1 cellular context compared by ENCODE assay signal in genomic region chr16:13919683-13920509, GRCh38.
TF ChIP-seq lines count a peak whose summit lies in the region.

ERCC4 (plus strand) TSS chr16:13920154; CDS start chr16:13920166, 12 bp downstream.

TF ChIP-seq in K562, 482 proteins besides CTCF, POLR2A, EP300 and RAD21 (continued from another document and continues in another):
- TF ChIP-seq ZNF318 (IDR thresholded peaks at IDR 0.05; ENCODE audit: borderline replicate concordance in 1 of 2, low read depth in 1 of 2) (no peak), ZNF507 (tag; conservative IDR thresholded peaks at IDR 0.05) (no peak), CREB1 (IDR thresholded peaks at IDR 0.05) (no peak), CREB1 (CRISPR knock-in tag; IDR thresholded peaks at IDR 0.05) (no peak; the same call in 1 of the 2 replicates), NR0B1 (IDR thresholded peaks at IDR 0.05; ENCODE audit: partially characterized antibody) (no peak), ZNF609 (CRISPR knock-in tag; IDR thresholded peaks at IDR 0.05; ENCODE audit: borderline replicate concordance) (no peak), NR3C1 (CRISPR knock-in tag; IDR thresholded peaks at IDR 0.05) (no peak), U2AF1 (optimal IDR thresholded peaks at IDR 0.05; ENCODE audit: low read depth, low read length) (no peak), SFPQ (IDR thresholded peaks at IDR 0.05; ENCODE audit: low read depth, low read length) (no peak), STAT5A (IDR thresholded peaks at IDR 0.05; ENCODE audit: borderline replicate concordance, low read length) (no peak), SOX6 (IDR thresholded peaks at IDR 0.05) (peak; percentile 12; the same call in 1 of the 2 replicates), ZNF408 (CRISPR knock-in tag; IDR thresholded peaks at IDR 0.05; ENCODE audit: low read depth) (no peak), FOXJ3 (CRISPR knock-in tag; IDR thresholded peaks at IDR 0.05) (no peak), ZC3H8 (IDR thresholded peaks at IDR 0.05) (no peak), ZNF586 (CRISPR knock-in tag; conservative IDR thresholded peaks at IDR 0.05) (no peak), POLR2B (IDR thresholded peaks at IDR 0.05; ENCODE audit: low read depth, partially characterized antibody) (peak; percentile 66), ZNF232 (CRISPR knock-in tag; IDR thresholded peaks at IDR 0.05) (no peak), ZNF57 (CRISPR knock-in tag; IDR thresholded peaks at IDR 0.05) (no peak), SRF (CRISPR knock-in tag; IDR thresholded peaks at IDR 0.05) (peak in 1 of 2 experiments; percentile 58; a peak in 2 of 4 replicates), YY1 (IDR thresholded peaks at IDR 0.05; ENCODE audit: borderline replicate concordance in 1 of 3, control insufficient read depth in 1 of 3, extremely low read depth in 1 of 3, insufficient read depth in 3 of 3, insufficient read length in 1 of 3, insufficient replicate concordance in 2 of 3, low read depth in 1 of 3, low read length in 2 of 3) (peak; percentile 51 to 90 (median 84)), TBP (optimal IDR thresholded peaks at IDR 0.05; ENCODE audit: low read depth, low read length) (peak; percentile 54), CTBP1 (IDR thresholded peaks at IDR 0.05; ENCODE audit: borderline replicate concordance) (peak; percentile 37), CBX3 (IDR thresholded peaks at IDR 0.05; ENCODE audit: borderline replicate concordance in 1 of 2, low read length in 2 of 2) (0 out of 3 replicates have a peak, but pooled peaks of 1 of the 2 experiments have one; percentile 37), ZFX (CRISPR knock-in tag; IDR thresholded peaks at IDR 0.05) (peak; percentile 58; the same call in 1 of the 2 replicates), MYC (IDR thresholded peaks at IDR 0.05; ENCODE audit: low read depth, low read length) (peak; percentile 18; the same call in 1 of the 2 replicates), MYC (CRISPR knock-in tag; IDR thresholded peaks at IDR 0.05; ENCODE audit: borderline replicate concordance, low read depth) (no peak), HEY1 (CRISPR knock-in tag; IDR thresholded peaks at IDR 0.05; ENCODE audit: borderline replicate concordance) (no peak), GTF2F1 (IDR thresholded peaks at IDR 0.05; ENCODE audit: low read depth, low read length) (0 out of 2 replicates have a peak, but pooled peaks have one; percentile 29), SRSF1 (IDR thresholded peaks at IDR 0.05; ENCODE audit: low read depth, low read length) (no peak), TAF7 (tag; IDR thresholded peaks at IDR 0.05) (peak; percentile 91), DEAF1 (CRISPR knock-in tag; IDR thresholded peaks at IDR 0.05) (peak; percentile 100), ELF1 (tag; IDR thresholded peaks at IDR 0.05) (peak; percentile 70), CHCHD3 (CRISPR knock-in tag; IDR thresholded peaks at IDR 0.05) (no peak), ZBTB26 (CRISPR knock-in tag; IDR thresholded peaks at IDR 0.05) (no peak), KLF6 (CRISPR knock-in tag; IDR thresholded peaks at IDR 0.05; ENCODE audit: borderline replicate concordance) (no peak), CHD2 (IDR thresholded peaks at IDR 0.05; ENCODE audit: low read depth, low read length) (peak; percentile 19; the same call in 1 of the 2 replicates), ZNF518B (CRISPR knock-in tag; IDR thresholded peaks at IDR 0.05) (no peak)
